In the genomic region with DNA sequence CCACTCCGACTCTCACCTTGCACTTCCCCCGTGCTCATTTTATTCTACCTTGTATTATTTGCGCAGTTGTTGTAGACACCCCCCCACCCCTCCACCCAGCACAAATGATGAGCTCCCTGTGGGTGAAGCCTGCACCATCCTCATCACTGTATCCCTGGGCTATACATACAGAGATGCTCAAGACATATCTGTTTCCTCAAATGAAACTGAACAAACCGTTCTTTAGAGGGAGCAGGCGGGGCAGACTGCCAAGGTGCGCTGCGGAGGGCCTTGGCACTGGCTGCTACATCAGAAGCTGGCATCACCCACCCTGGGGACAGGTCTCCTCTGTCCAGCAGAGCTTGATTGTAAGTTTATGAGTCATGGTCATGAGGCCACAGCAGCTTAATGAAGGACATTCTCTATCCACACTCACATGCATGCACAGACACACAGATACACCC, we compare ENCODE assay signal across 19 cellular contexts. TPM values are rescaled to one million over a fixed set of nuclear protein-coding genes. Genes with fewer than 3 reads are reported as not detected.
DNase-seq lines count a peak whose midpoint lies in the region; ATAC-seq, FAIRE-seq and TF ChIP-seq lines count a peak whose summit lies in the region.
"Had no signal": no experiment of that assay in that cellular context is flagged by ENCODE, and none has a peak within 500 bp of the region (broad histone marks: within the 10 kb centered on the region; RNA-seq: fewer than 3 reads in every experiment).

No MANE protein-coding gene starts in this region.

- no peak for TF ChIP-seq POLR2A in GM12892 (IDR thresholded peaks at IDR 0.05; ENCODE audit: low read depth, low read length)

- DNase-seq in Right ventricle myocardium inferior (ENCODE audit: missing footprints): peak; percentile 82
- no peak for DNase-seq in cardiac septum (ENCODE audit: low spot score)
- peak; percentile 86 for DNase-seq in globus pallidus (ENCODE audit: low spot score)
- DNase-seq in occipital lobe (lab: John Stamatoyannopoulos, UW): peak; percentile 78
- DNase-seq in GM12892 (ENCODE audit: insufficient read length): no peak
- no peak for DNase-seq in HCEC 1CT
- no peak for DNase-seq in GM19239 (ENCODE audit: insufficient read length, low spot score)
- DNase-seq: activated CD4-positive, alpha-beta T cell treated with anti-CD3 and anti-CD28 coated beads for 36 hours; activated T-cell treated with anti-CD3 and anti-CD28 coated beads, Interleukin-2, amount 50 U/mL, for 24 hours; effector CD4-positive, alpha-beta T cell; foreskin keratinocyte; H9; kidney; MM.1S; PC-3; T-cell had no signal

- intact Hi-C loops in Right ventricle myocardium inferior (cut with DNase I): no loop called here
- intact Hi-C loops in cardiac septum (cut with DNase I): loop anchor here (5.0 kb wide), 1 partner anchor 73 kb away; no protein-coding TSS in a partner anchor

- FAIRE-seq in GM12892 (lab: Jason Lieb, UNC): no peak
- FAIRE-seq in GM19239 (lab: Jason Lieb, UNC): no peak
- FAIRE-seq: A204.1, D721Med, kidney had no signal

- ATAC-seq in Right ventricle myocardium inferior (peak; percentile 47), HG03159 (IDR thresholded peaks at IDR 0.05; ENCODE audit: unreplicated experiment) (no peak)
- ATAC-seq: activated CD4-positive, alpha-beta T cell treated with anti-CD3 and anti-CD28 coated beads for 36 hours; foreskin keratinocyte; PC-3; T-cell had no signal

RNA-seq across cellular contexts. Expression of gene ADCY5, which starts 29.0 kb away (rescaled TPM):
- total RNA-seq in Right ventricle myocardium inferior (232 TPM), cardiac septum (192 TPM), occipital lobe (30.7 TPM)
- 0.02 TPM for polyA plus RNA-seq in GM12892 (2012; ENCODE audit: missing spikeins)
- total RNA-seq: activated CD4-positive, alpha-beta T cell treated with anti-CD3 and anti-CD28 coated beads for 36 hours; PC-3 had no signal

Comparison
In these comparisons a context has a peak if more than half of its experiments do, and no peak if none do; other contexts are left out.
1. DNase-seq: peak in Right ventricle myocardium inferior (single experiment), globus pallidus (single experiment) and occipital lobe (single experiment); none in cardiac septum (single experiment), GM12892 (single experiment), HCEC 1CT (single experiment) and GM19239 (single experiment).